25 cellular contexts compared by ENCODE assay signal in the genomic region with DNA sequence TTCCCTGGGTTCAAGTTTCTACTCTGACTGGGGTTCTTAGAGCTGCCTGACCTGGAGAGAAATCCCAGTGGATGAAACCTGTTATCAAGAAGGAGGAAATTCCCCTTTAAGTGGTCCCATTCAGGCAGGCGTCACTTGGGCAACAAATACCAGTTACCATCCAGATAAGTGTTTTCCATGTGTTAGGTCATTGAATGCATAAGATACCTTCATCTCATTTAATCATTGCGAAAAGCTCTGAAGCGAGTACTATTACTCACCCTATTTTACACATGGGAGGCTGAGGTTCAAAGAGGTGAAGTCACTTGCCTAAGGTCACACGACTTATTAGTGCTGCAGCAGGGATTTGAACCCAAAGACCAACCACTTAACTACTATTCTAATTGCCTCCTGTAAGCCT.
"Had no signal": no experiment of that assay in that cellular context is flagged by ENCODE, and none has a peak within 500 bp of the region (broad histone marks: within the 10 kb centered on the region; RNA-seq: fewer than 3 reads in every experiment).

No MANE protein-coding gene starts in this region.

- H3K27me3 ChIP-seq: body of pancreas, ovary, tibial artery had no signal

- H3K4me1 Mint-ChIP-seq: activated CD4-positive, alpha-beta T cell treated with anti-CD3 and anti-CD28 coated beads, Interleukin-2, amount 10 ng/mL, durations not matched to agents 7 days and 5 days; activated CD8-positive, alpha-beta memory T cell treated with anti-CD3 and anti-CD28 coated beads, Interleukin-2, amount 10 ng/mL, durations not matched to agents 7 days and 5 days; activated naive CD8-positive, alpha-beta T cell treated with anti-CD3 and anti-CD28 coated beads, Interleukin-2, amount 50 U/mL, for 24 hours; natural killer cell had no signal

- H3K9me3 Mint-ChIP-seq: activated CD4-positive, alpha-beta T cell treated with anti-CD3 and anti-CD28 coated beads, Interleukin-2, amount 10 ng/mL, durations not matched to agents 7 days and 5 days; activated CD8-positive, alpha-beta T cell treated with anti-CD3 and anti-CD28 coated beads for 36 hours; activated naive CD8-positive, alpha-beta T cell treated with anti-CD3 and anti-CD28 coated beads, Interleukin-2, amount 50 U/mL, for 24 hours; natural killer cell had no signal

- H3K4me3 Mint-ChIP-seq: activated CD4-positive, alpha-beta T cell treated with anti-CD3 and anti-CD28 coated beads, Interleukin-2, amount 10 ng/mL, durations not matched to agents 7 days and 5 days; activated CD8-positive, alpha-beta memory T cell treated with anti-CD3 and anti-CD28 coated beads, Interleukin-2, amount 10 ng/mL, durations not matched to agents 7 days and 5 days; activated CD8-positive, alpha-beta T cell treated with anti-CD3 and anti-CD28 coated beads for 36 hours; activated naive CD8-positive, alpha-beta T cell treated with anti-CD3 and anti-CD28 coated beads, Interleukin-2, amount 50 U/mL, for 24 hours; natural killer cell had no signal

- H3K36me3 ChIP-seq: neutrophil, ovary, tibial artery had no signal

- H3K36me3 Mint-ChIP-seq: activated CD8-positive, alpha-beta memory T cell treated with anti-CD3 and anti-CD28 coated beads, Interleukin-2, amount 10 ng/mL, durations not matched to agents 7 days and 5 days; natural killer cell had no signal

- ATAC-seq: activated CD4-positive, CD25-positive, alpha-beta regulatory T cell treated with anti-CD3 and anti-CD28 coated beads, Interleukin-2, amount 50 U/mL, for 24 hours; activated CD8-positive, alpha-beta memory T cell treated with anti-CD3 and anti-CD28 coated beads, Interleukin-2, amount 10 ng/mL, durations not matched to agents 7 days and 5 days; activated CD8-positive, alpha-beta T cell treated with anti-CD3 and anti-CD28 coated beads for 36 hours; activated naive CD8-positive, alpha-beta T cell treated with anti-CD3 and anti-CD28 coated beads, Interleukin-2, amount 50 U/mL, for 24 hours; body of pancreas; left ventricle myocardium superior; natural killer cell; psoas muscle; right cardiac atrium; stimulated activated naive CD8-positive, alpha-beta T cell treated with anti-CD3 and anti-CD28 coated beads, Interleukin-15, Interleukin-2, amounts not matched to agents 100 U/mL and 50 U/mL, for 24 hours had no signal

- H3K27ac ChIP-seq: body of pancreas, neutrophil, ovary, psoas muscle, tibial artery, VCaP had no signal

- H3K9me3 ChIP-seq: body of pancreas, neutrophil, ovary, psoas muscle, tibial artery had no signal

- DNase-seq: activated CD4-positive, alpha-beta T cell treated with anti-CD3 and anti-CD28 coated beads, Interleukin-2, amount 10 ng/mL, durations not matched to agents 7 days and 5 days; activated CD8-positive, alpha-beta memory T cell treated with anti-CD3 and anti-CD28 coated beads, Interleukin-2, amount 10 ng/mL, durations not matched to agents 7 days and 5 days; activated CD8-positive, alpha-beta T cell treated with anti-CD3 and anti-CD28 coated beads for 36 hours; activated effector memory CD4-positive, alpha-beta T cell treated with anti-CD3 and anti-CD28 coated beads, Interleukin-2, amount 50 U/mL, for 16 hours; activated naive CD4-positive, alpha-beta T cell treated with anti-CD3 and anti-CD28 coated beads, Interleukin-2, amount 50 U/mL, for 16 hours; activated naive CD8-positive, alpha-beta T cell treated with anti-CD3 and anti-CD28 coated beads, Interleukin-2, amount 50 U/mL, for 24 hours; activated T-cell treated with anti-CD3 and anti-CD28 coated beads for 4 hours; anterior cingulate cortex; body of pancreas; erythroblast; hypothalamus; left ventricle myocardium superior; mammary epithelial cell; midbrain; natural killer cell; ovary; psoas muscle; right cardiac atrium; stimulated activated CD4-positive, alpha-beta T cell treated with anti-CD3 and anti-CD28 coated beads, Interleukin-4, amount 100 ng/mL, for 24 hours; stimulated activated naive CD8-positive, alpha-beta T cell treated with anti-CD3 and anti-CD28 coated beads, Interleukin-15, Interleukin-2, amounts not matched to agents 100 U/mL and 50 U/mL, for 24 hours; substantia nigra; tibial artery had no signal

- H3K4me3 ChIP-seq: body of pancreas, ovary, psoas muscle, tibial artery had no signal

- H3K27ac Mint-ChIP-seq: activated CD4-positive, alpha-beta T cell treated with anti-CD3 and anti-CD28 coated beads, Interleukin-2, amount 10 ng/mL, durations not matched to agents 7 days and 5 days; activated CD8-positive, alpha-beta memory T cell treated with anti-CD3 and anti-CD28 coated beads, Interleukin-2, amount 10 ng/mL, durations not matched to agents 7 days and 5 days; activated CD8-positive, alpha-beta T cell treated with anti-CD3 and anti-CD28 coated beads for 36 hours; activated naive CD8-positive, alpha-beta T cell treated with anti-CD3 and anti-CD28 coated beads, Interleukin-2, amount 50 U/mL, for 24 hours; natural killer cell had no signal

- H3K4me1 ChIP-seq: tibial artery had no signal
